In the genomic region with DNA sequence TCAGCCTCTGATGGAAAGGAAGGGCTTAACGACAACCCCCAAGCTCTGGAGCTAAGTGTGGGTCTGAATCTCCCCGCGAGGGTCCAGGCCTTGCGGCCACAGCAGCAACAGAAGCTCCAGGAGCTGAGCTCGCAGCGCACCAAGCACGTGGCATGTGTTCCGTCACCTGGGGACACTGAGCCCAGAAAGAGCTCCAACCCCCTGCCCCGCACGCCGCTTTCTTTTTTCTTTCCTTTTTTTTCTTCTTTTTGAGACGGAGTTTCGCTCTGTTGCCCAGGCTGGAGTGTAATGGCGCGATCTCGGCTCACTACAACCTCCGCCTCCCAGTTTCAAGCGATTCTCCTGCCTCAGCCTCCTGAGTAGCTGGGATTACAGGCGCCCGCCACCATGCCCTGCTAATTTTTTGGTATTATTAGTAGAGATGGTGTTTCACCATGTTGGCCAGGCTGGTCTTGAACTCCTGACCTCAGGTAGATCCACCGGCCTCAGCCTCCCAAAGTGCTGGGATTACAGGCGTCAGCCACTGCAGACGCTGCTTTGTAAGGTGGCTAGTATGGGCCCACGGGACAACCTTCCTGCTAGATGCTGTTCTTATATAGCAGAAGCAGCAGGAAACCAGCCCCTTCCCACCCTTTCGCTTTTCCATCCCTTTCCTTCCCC, we compare ENCODE assay signal across 8 cellular contexts. TPM values are rescaled to one million over a fixed set of nuclear protein-coding genes. Genes with fewer than 3 reads are reported as not detected.
A peak's percentile ranks its signal among the peaks of the same experiment; 100 is the strongest.
DNase-seq lines count a peak whose midpoint lies in the region; ATAC-seq and TF ChIP-seq lines count a peak whose summit lies in the region.

No MANE protein-coding gene starts in this region.

- peak overlapping the region; percentile 66 for H3K4me3 Mint-ChIP-seq in activated CD4-positive, alpha-beta memory T cell treated with anti-CD3 and anti-CD28 coated beads for 36 hours

- H3K4me1 Mint-ChIP-seq in activated CD4-positive, alpha-beta memory T cell treated with anti-CD3 and anti-CD28 coated beads for 36 hours (ENCODE audit: low read depth), result peaks cover 35% of the 10 kb centered on the region

- peak overlapping the region; percentile 92 for H2AFZ ChIP-seq in SK-N-SH (ENCODE audit: low read depth)

- intact Hi-C loops in activated CD4-positive, alpha-beta memory T cell treated with anti-CD3 and anti-CD28 coated beads for 36 hours (cut with micrococcal nuclease), result loop anchor here (1.0 kb wide), 2 partner anchors 11 to 221 kb away; partner anchors contain the start of gene FAM193A

- H3K4me2 ChIP-seq in SK-N-SH, result peak overlapping the region; percentile 71; the same call in 1 of the 2 replicates

- no peaks in the 10 kb centered on the region for H3K36me3 ChIP-seq in SK-N-SH (replicated peaks in 1 of 2; ENCODE audit: control insufficient read depth in 1 of 2, insufficient read depth in 2 of 2, low read length in 1 of 2)
- H3K36me3 ChIP-seq in iPS-15b (ENCODE audit: control insufficient read depth, insufficient read depth, low read length), result peaks cover 5% of the 10 kb centered on the region

- H3K27me3 ChIP-seq in SK-N-SH (ENCODE audit: insufficient read depth) (no peaks in the 10 kb centered on the region), iPS-15b (ENCODE audit: control insufficient read depth, insufficient read depth, low read length) (peaks cover 2% of the 10 kb centered on the region)

- DNase-seq in SK-N-SH (no peak), substantia nigra (lab: John Stamatoyannopoulos, UW) (no peak), NCI-H2029 (lab: John Stamatoyannopoulos, UW) (no peak), DMS79 (lab: John Stamatoyannopoulos, UW) (no peak)
- DNase-seq in activated CD4-positive, alpha-beta memory T cell treated with anti-CD3 and anti-CD28 coated beads for 36 hours, result no peak

- H3K4me1 ChIP-seq in SK-N-SH (ENCODE audit: control insufficient read depth in 1 of 2, insufficient read depth in 2 of 2, low read depth in 1 of 2, low read length in 1 of 2), result peaks cover 0 to 7% of the 10 kb centered on the region in 2 experiments; a peak in 1 of 4 replicates
- peaks cover 5% of the 10 kb centered on the region for H3K4me1 ChIP-seq in iPS-15b (ENCODE audit: control insufficient read depth, insufficient read depth, low read length)

- TF ChIP-seq RAD21 in SK-N-SH (IDR thresholded peaks at IDR 0.05; ENCODE audit: low read length), result no peak

- TF ChIP-seq CTCF in SK-N-SH (IDR thresholded peaks at IDR 0.05), result no peak

- POLR2A ChIA-PET in SK-N-SH (lab: Yijun Ruan, JAX), result interaction anchor here (1.0 to 1.6 kb wide), 5 partner anchors 11 to 222 kb away, joined by 3 to 7 read pairs (median 3); no protein-coding TSS in a partner anchor
- POLR2A ChIA-PET in activated CD4-positive, alpha-beta memory T cell treated with anti-CD3 and anti-CD28 coated beads for 36 hours (lab: Charles Lee), result interaction anchor here (0.5 to 1.7 kb wide), 2 partner anchors 10 to 44 kb away, joined by 3 to 28 read pairs; no protein-coding TSS in a partner anchor

- H3K27ac ChIP-seq in SK-N-SH (ENCODE audit: low read depth in 2 of 2, low read length in 1 of 2) (peak overlapping the region in 1 of 2 experiments; percentile 34; a peak in 1 of 4 replicates), substantia nigra (ENCODE audit: low read depth, low read length, poor library complexity, severe bottlenecking) (peak overlapping the region; percentile 44)

- CTCF ChIA-PET in SK-N-SH (lab: Yijun Ruan, JAX), result interaction anchor here (0.7 kb wide), 1 partner anchor 41 kb away, joined by 3 read pairs; no protein-coding TSS in a partner anchor
- CTCF ChIA-PET in activated CD4-positive, alpha-beta memory T cell treated with anti-CD3 and anti-CD28 coated beads for 36 hours (lab: Charles Lee), result interaction anchor here (0.6 to 1.5 kb wide), 3 partner anchors 10 to 281 kb away, joined by 3 to 4 read pairs (median 3); no protein-coding TSS in a partner anchor

- H3K9ac ChIP-seq in SK-N-SH, result no peak overlapping the region
- H3K9ac ChIP-seq in iPS-15b (ENCODE audit: low read depth, low read length), result no peak overlapping the region

- H3F3A ChIP-seq in SK-N-SH (replicated peaks; ENCODE audit: insufficient read depth), result peaks cover 4% of the 10 kb centered on the region

- WGBS in SK-N-SH (ENCODE audit: low lambda C conversion rate), result 95% methylated on average over 21 of the region's 25 CpGs

- H3K27me3 Mint-ChIP-seq in activated CD4-positive, alpha-beta memory T cell treated with anti-CD3 and anti-CD28 coated beads for 36 hours, result no peaks in the 10 kb centered on the region

- H3K79me2 ChIP-seq in SK-N-SH (ENCODE audit: insufficient read depth), result peaks cover 38% of the 10 kb centered on the region

- no peaks in the 10 kb centered on the region for H3K9me3 Mint-ChIP-seq in activated CD4-positive, alpha-beta memory T cell treated with anti-CD3 and anti-CD28 coated beads for 36 hours

- 0 out of 2 replicates have a peak, but pooled peaks cover 3% of the 10 kb centered on the region for H4K20me1 ChIP-seq in SK-N-SH (ENCODE audit: insufficient read depth)

- peaks cover 15% of the 10 kb centered on the region for H3K36me3 Mint-ChIP-seq in activated CD4-positive, alpha-beta memory T cell treated with anti-CD3 and anti-CD28 coated beads for 36 hours

- H3K9me2 ChIP-seq in SK-N-SH, result no peaks in the 10 kb centered on the region

- H3K27ac Mint-ChIP-seq in activated CD4-positive, alpha-beta memory T cell treated with anti-CD3 and anti-CD28 coated beads for 36 hours, result peak overlapping the region; percentile 45

- H3K9me3 ChIP-seq in SK-N-SH (no peaks in the 10 kb centered on the region), iPS-15b (ENCODE audit: control insufficient read depth, insufficient read depth, low read length) (no peaks in the 10 kb centered on the region)

- TF ChIP-seq EP300 in SK-N-SH (IDR thresholded peaks at IDR 0.05; ENCODE audit: borderline replicate concordance in 1 of 2, low read depth in 1 of 2, low read length in 1 of 2), result no peak

- H3K4me3 ChIP-seq in SK-N-SH (ENCODE audit: low read depth in 2 of 2, low read length in 1 of 2) (peak overlapping the region; percentile 23 to 35; a peak in 3 of 4 replicates), iPS-15b (ENCODE audit: low read depth, low read length) (peak overlapping the region; percentile 53)

- ATAC-seq in SK-N-SH treated with all-trans-retinoic acid at 6 μM for 48 hours (no peak), HG02970 (IDR thresholded peaks at IDR 0.05; ENCODE audit: low FRiP score, unreplicated experiment) (no peak)

TF ChIP-seq in SK-N-SH, 30 proteins besides CTCF, POLR2A, EP300 and RAD21 (continues in another document):
- TF ChIP-seq, protein P1, sequence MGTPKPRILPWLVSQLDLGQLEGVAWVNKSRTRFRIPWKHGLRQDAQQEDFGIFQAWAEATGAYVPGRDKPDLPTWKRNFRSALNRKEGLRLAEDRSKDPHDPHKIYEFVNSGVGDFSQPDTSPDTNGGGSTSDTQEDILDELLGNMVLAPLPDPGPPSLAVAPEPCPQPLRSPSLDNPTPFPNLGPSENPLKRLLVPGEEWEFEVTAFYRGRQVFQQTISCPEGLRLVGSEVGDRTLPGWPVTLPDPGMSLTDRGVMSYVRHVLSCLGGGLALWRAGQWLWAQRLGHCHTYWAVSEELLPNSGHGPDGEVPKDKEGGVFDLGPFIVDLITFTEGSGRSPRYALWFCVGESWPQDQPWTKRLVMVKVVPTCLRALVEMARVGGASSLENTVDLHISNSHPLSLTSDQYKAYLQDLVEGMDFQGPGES (IDR thresholded peaks at IDR 0.05; ENCODE audit: low read depth, low read length), result no peak
- TF ChIP-seq RCOR1 (IDR thresholded peaks at IDR 0.05; ENCODE audit: low read length) (no peak), FOSL2 (IDR thresholded peaks at IDR 0.05; ENCODE audit: borderline replicate concordance, low read depth) (no peak), TCF12 (IDR thresholded peaks at IDR 0.05) (no peak), MAX (IDR thresholded peaks at IDR 0.05; ENCODE audit: low read depth) (no peak)

TF ChIP-seq in SK-N-SH treated with all-trans-retinoic acid at 6 μM for 48 hours, 23 proteins besides CTCF, POLR2A, EP300 and RAD21 (continues in another document):
- no peak for TF ChIP-seq TSHZ2 (CRISPR knock-in tag; IDR thresholded peaks at IDR 0.05)
- no peak for TF ChIP-seq ISL1 (CRISPR knock-in tag; IDR thresholded peaks at IDR 0.05)
- TF ChIP-seq TOX (CRISPR knock-in tag; IDR thresholded peaks at IDR 0.05; ENCODE audit: borderline replicate concordance), result no peak

RNA-seq across cellular contexts. Expression of gene TNIP2, which starts 0.7 kb away (rescaled TPM):
- 68.2 and 78.9 TPM in 2 replicates for polyA plus RNA-seq in SK-N-SH (2012; rRNA removed)
- polyA plus RNA-seq in SK-N-SH (2012; cell fraction: cytosol; rRNA removed), result 47.4 and 57.1 TPM in 2 replicates
- 175 and 261 TPM in 2 replicates for polyA plus RNA-seq in SK-N-SH (2012; cell fraction: nucleus; rRNA removed)
- total RNA-seq in activated CD4-positive, alpha-beta memory T cell treated with anti-CD3 and anti-CD28 coated beads for 36 hours, result 10 to 100 TPM; 74.2 to 77.5 TPM

RNA-seq across cellular contexts. Expression of gene SH3BP2, which starts 36.1 kb away (rescaled TPM):
- polyA plus RNA-seq in SK-N-SH (2012; rRNA removed), result 25.2 and 26.8 TPM in 2 replicates
- polyA plus RNA-seq in SK-N-SH (2012; cell fraction: cytosol; rRNA removed), result 5.6 and 8.5 TPM in 2 replicates
- polyA plus RNA-seq in SK-N-SH (2012; cell fraction: nucleus; rRNA removed), result 132 and 143 TPM in 2 replicates
- 10 to 100 TPM; 55.9 to 62.8 TPM for total RNA-seq in activated CD4-positive, alpha-beta memory T cell treated with anti-CD3 and anti-CD28 coated beads for 36 hours
